ENCODE assay signal across 30 cellular contexts in the genomic region with DNA sequence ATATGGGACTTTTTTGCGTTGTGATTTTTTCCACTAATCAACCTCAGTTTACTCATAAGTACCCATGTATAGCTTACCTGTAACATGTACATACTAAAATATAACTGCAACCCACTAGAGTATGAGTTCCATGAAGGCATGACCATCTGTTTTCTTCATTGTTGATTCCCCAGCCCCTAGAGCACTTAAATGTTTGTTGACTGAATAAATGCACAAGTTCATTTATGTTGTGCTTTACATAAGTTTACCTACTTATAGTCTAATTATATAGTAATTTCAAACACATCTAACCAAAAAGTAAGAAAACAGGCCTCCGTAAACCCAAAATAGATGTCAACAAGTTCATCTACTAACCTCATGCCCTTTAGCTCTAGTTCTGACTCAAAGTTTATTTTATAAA. TPM values are rescaled to one million over a fixed set of nuclear protein-coding genes. Genes with fewer than 3 reads are reported as not detected.
"Had no signal": no experiment of that assay in that cellular context is flagged by ENCODE, and none has a peak within 500 bp of the region (broad histone marks: within the 10 kb centered on the region; RNA-seq: fewer than 3 reads in every experiment).

No MANE protein-coding gene starts in this region.

- H3K9me3 Mint-ChIP-seq: stimulated activated effector memory CD8-positive, alpha-beta T cell treated with anti-CD3 and anti-CD28 coated beads, Interleukin-12 subunit alpha, Interleukin-12 subunit beta, amount 100 ng/mL, for 72 hours; stimulated activated naive CD8-positive, alpha-beta T cell treated with anti-CD3 and anti-CD28 coated beads, Interleukin-15, amount 100 ng/mL, for 72 hours; stimulated activated naive CD8-positive, alpha-beta T cell treated with anti-CD3 and anti-CD28 coated beads, Interleukin-15, Interleukin-2, amounts not matched to agents 100 ng/mL and 50 ng/mL, for 24 hours; type B pancreatic cell had no signal

- H3K9me3 ChIP-seq: stomach, suprapubic skin, testis, thoracic aorta, thyroid gland, tibial artery, tibial nerve, transverse colon, upper lobe of left lung, upper lobe of right lung, uterus, vagina had no signal

- ATAC-seq: stimulated activated effector memory CD8-positive, alpha-beta T cell treated with anti-CD3 and anti-CD28 coated beads, Interleukin-12 subunit alpha, Interleukin-12 subunit beta, amount 100 ng/mL, for 72 hours; stimulated activated memory B cell treated with anti-CD40 and anti-IgM and Interleukin-4, amounts not matched to agents 10 μg/mL and 1 μg/mL and 100 μg/mL, for 72 hours; stimulated activated naive B cell treated with anti-CD40 and anti-IgM and Interleukin-4, amounts not matched to agents 10 μg/mL and 1 μg/mL and 100 μg/mL, for 72 hours; stimulated activated naive CD8-positive, alpha-beta T cell treated with anti-CD3 and anti-CD28 coated beads, Interleukin-15, amount 100 ng/mL, for 72 hours; stimulated activated naive CD8-positive, alpha-beta T cell treated with anti-CD3 and anti-CD28 coated beads, Interleukin-15, Interleukin-2, amounts not matched to agents 100 U/mL and 50 U/mL, for 24 hours; upper lobe of right lung had no signal

- H3K27ac Mint-ChIP-seq: stimulated activated effector memory CD8-positive, alpha-beta T cell treated with anti-CD3 and anti-CD28 coated beads, Interleukin-12 subunit alpha, Interleukin-12 subunit beta, amount 100 ng/mL, for 72 hours; stimulated activated memory B cell treated with anti-CD40 and anti-IgM and Interleukin-4, amounts not matched to agents 10 μg/mL and 1 μg/mL and 100 μg/mL, for 72 hours; stimulated activated naive B cell treated with anti-CD40 and anti-IgM and Interleukin-4, amounts not matched to agents 10 μg/mL and 1 μg/mL and 100 μg/mL, for 72 hours; stimulated activated naive CD8-positive, alpha-beta T cell treated with anti-CD3 and anti-CD28 coated beads, Interleukin-15, Interleukin-2, amounts not matched to agents 100 ng/mL and 50 ng/mL, for 24 hours; type B pancreatic cell had no signal

- H3K36me3 ChIP-seq: stomach, suprapubic skin, thoracic aorta, thyroid gland, tibial artery, tibial nerve, transverse colon, upper lobe of left lung, upper lobe of right lung, uterus, vagina had no signal

- H3K36me3 Mint-ChIP-seq: stimulated activated effector memory CD8-positive, alpha-beta T cell treated with anti-CD3 and anti-CD28 coated beads, Interleukin-12 subunit alpha, Interleukin-12 subunit beta, amount 100 ng/mL, for 72 hours; stimulated activated memory B cell treated with anti-CD40 and anti-IgM and Interleukin-4, amounts not matched to agents 10 μg/mL and 1 μg/mL and 100 μg/mL, for 72 hours; type B pancreatic cell had no signal

- DNase-seq: stimulated activated CD4-positive, alpha-beta T cell treated with anti-CD3 and anti-CD28 coated beads, Interleukin-2, amount 100 ng/mL, for 48 hours; stimulated activated CD4-positive, alpha-beta T cell treated with anti-CD3 and anti-CD28 coated beads, Interleukin-4, amount 100 ng/mL, for 1 hour; stimulated activated CD4-positive, alpha-beta T cell treated with anti-CD3 and anti-CD28 coated beads, Interleukin-4, amount 100 ng/mL, for 24 hours; stimulated activated CD4-positive, alpha-beta T cell treated with anti-CD3 and anti-CD28 coated beads, Interleukin-4, amount 100 ng/mL, for 4 hours; stimulated activated CD8-positive, alpha-beta memory T cell treated with anti-CD3 and anti-CD28 coated beads, Interleukin-4, amount 100 ng/mL, for 48 hours; stimulated activated naive B cell treated with anti-CD40 and anti-IgM and Interleukin-4, amounts not matched to agents 10 μg/mL and 1 μg/mL and 100 μg/mL, for 72 hours; stimulated activated naive CD4-positive, alpha-beta T cell; stimulated activated naive CD4-positive, alpha-beta T cell treated with Interleukin-2 at 50 U/mL for 16 hours; stimulated activated naive CD8-positive, alpha-beta T cell treated with anti-CD3 and anti-CD28 coated beads, Interleukin-15, amount 100 ng/mL, for 72 hours; stimulated activated naive CD8-positive, alpha-beta T cell treated with anti-CD3 and anti-CD28 coated beads, Interleukin-15, Interleukin-2, amounts not matched to agents 100 U/mL and 50 U/mL, for 24 hours; stomach; substantia nigra; testis; thyroid gland; tibial artery; transverse colon; trophoblast cell; upper lobe of left lung; upper lobe of right lung; uterus had no signal

- H3K27ac ChIP-seq: stomach, suprapubic skin, testis, thoracic aorta, thyroid gland, tibial artery, tibial nerve, transverse colon, upper lobe of left lung, upper lobe of right lung, uterus, vagina had no signal

- H3K4me3 Mint-ChIP-seq: stimulated activated effector memory CD8-positive, alpha-beta T cell treated with anti-CD3 and anti-CD28 coated beads, Interleukin-12 subunit alpha, Interleukin-12 subunit beta, amount 100 ng/mL, for 72 hours; stimulated activated memory B cell treated with anti-CD40 and anti-IgM and Interleukin-4, amounts not matched to agents 10 μg/mL and 1 μg/mL and 100 μg/mL, for 72 hours; stimulated activated naive B cell treated with anti-CD40 and anti-IgM and Interleukin-4, amounts not matched to agents 10 μg/mL and 1 μg/mL and 100 μg/mL, for 72 hours; stimulated activated naive CD8-positive, alpha-beta T cell treated with anti-CD3 and anti-CD28 coated beads, Interleukin-15, amount 100 ng/mL, for 72 hours; stimulated activated naive CD8-positive, alpha-beta T cell treated with anti-CD3 and anti-CD28 coated beads, Interleukin-15, Interleukin-2, amounts not matched to agents 100 ng/mL and 50 ng/mL, for 24 hours; type B pancreatic cell had no signal

- H3K4me1 ChIP-seq: stomach, suprapubic skin, testis, thyroid gland, tibial artery, tibial nerve, transverse colon, upper lobe of left lung, upper lobe of right lung, uterus, vagina had no signal

- H3K4me1 Mint-ChIP-seq: stimulated activated effector memory CD8-positive, alpha-beta T cell treated with anti-CD3 and anti-CD28 coated beads, Interleukin-12 subunit alpha, Interleukin-12 subunit beta, amount 100 ng/mL, for 72 hours; stimulated activated memory B cell treated with anti-CD40 and anti-IgM and Interleukin-4, amounts not matched to agents 10 μg/mL and 1 μg/mL and 100 μg/mL, for 72 hours; stimulated activated naive B cell treated with anti-CD40 and anti-IgM and Interleukin-4, amounts not matched to agents 10 μg/mL and 1 μg/mL and 100 μg/mL, for 72 hours; stimulated activated naive CD8-positive, alpha-beta T cell treated with anti-CD3 and anti-CD28 coated beads, Interleukin-15, amount 100 ng/mL, for 72 hours had no signal

- H3K27me3 ChIP-seq: stomach, testis, thyroid gland, tibial artery, tibial nerve, transverse colon, upper lobe of left lung, upper lobe of right lung, uterus, vagina had no signal

- FAIRE-seq: urothelium cell line had no signal

- H3K4me3 ChIP-seq: stomach, suprapubic skin, testis, thoracic aorta, thyroid gland, tibial artery, tibial nerve, transverse colon, upper lobe of left lung, upper lobe of right lung, uterus, vagina had no signal

RNA-seq across cellular contexts. Expression of a gene that starts 34.7 kb away (rescaled TPM):
- total RNA-seq: subcutaneous adipose tissue had no signal
